Comparison of ENCODE assay signal across 1 cellular context in genomic region chr6:35833534-35833933, GRCh38.
TF ChIP-seq lines count a peak whose summit lies in the region.

No MANE protein-coding gene starts in this region.

TF ChIP-seq in H1, 55 proteins besides CTCF, POLR2A, EP300 and RAD21:
- TF ChIP-seq SP2 (IDR thresholded peaks at IDR 0.05; ENCODE audit: low read length) (no peak), CEBPB (IDR thresholded peaks at IDR 0.05; ENCODE audit: low read depth, low read length) (0 out of 2 replicates have a peak, but pooled peaks have one; percentile 7)
TF ChIP-seq in H1: peak in this region for 1.
